Comparison of ENCODE assay signal across 21 cellular contexts in genomic region chr1:187336769-187337168, GRCh38.
A peak's percentile ranks its signal among the peaks of the same experiment; 100 is the strongest.
DNase-seq lines count a peak whose midpoint lies in the region; ATAC-seq and TF ChIP-seq lines count a peak whose summit lies in the region.
"Had no signal": no experiment of that assay in that cellular context is flagged by ENCODE, and none has a peak within 500 bp of the region (broad histone marks: within the 10 kb centered on the region; RNA-seq: fewer than 3 reads in every experiment).

No MANE protein-coding gene starts in this region.

- no peak for TF ChIP-seq CTCF in GM12865 (IDR thresholded peaks at IDR 0.05; ENCODE audit: insufficient read depth, low read depth, low read length, missing control alignments)
- no peak for TF ChIP-seq CTCF in dorsolateral prefrontal cortex (IDR thresholded peaks at IDR 0.05 in 54 of 56, conservative IDR thresholded peaks at IDR 0.05 in 2 of 56; ENCODE audit: low read depth in 1 of 56, partially characterized antibody in 56 of 56)

- no peaks in the 10 kb centered on the region for H3K27me3 ChIP-seq in dorsolateral prefrontal cortex
- H3K27me3 ChIP-seq: stomach, transverse colon had no signal

- DNase-seq in GM12865 (ENCODE audit: low read depth) (peak; percentile 20), OCI-M1 (lab: John Stamatoyannopoulos, UW) (peak; percentile 33), mesenteric fat pad (ENCODE audit: low spot score) (no peak), dorsolateral prefrontal cortex (no peak), Ammon's horn (ENCODE audit: low spot score) (no peak)
- DNase-seq: activated CD8-positive, alpha-beta T cell treated with anti-CD3 and anti-CD28 coated beads for 36 hours; activated naive CD4-positive, alpha-beta T cell treated with Interleukin-2 at 50 U/mL for 16 hours; amniotic stem cell; CD4-positive, alpha-beta memory T cell; effector memory CD8-positive, alpha-beta T cell; foreskin fibroblast; left cardiac atrium; mammary epithelial cell; NCI-H2081 treated with DMSO at 0.1 percent for 48 hours; NK-92 treated with Interleukin-12 subunit alpha and Interleukin-12 subunit beta, amount 100 ng/mL, for 24 hours; stomach; transverse colon had no signal

- H3K4me3 ChIP-seq in GM12865 (ENCODE audit: low read depth, low read length) (no peak overlapping the region), dorsolateral prefrontal cortex (no peak overlapping the region)
- H3K4me3 ChIP-seq: stomach, transverse colon had no signal

- H3K27ac ChIP-seq in dorsolateral prefrontal cortex = no peak overlapping the region
- H3K27ac ChIP-seq: stomach, transverse colon had no signal

- ATAC-seq in GM18868 (IDR thresholded peaks at IDR 0.05; ENCODE audit: unreplicated experiment) (peak; percentile 96), HG03103 (IDR thresholded peaks at IDR 0.05; ENCODE audit: low read depth, unreplicated experiment) (peak; percentile 77)
- ATAC-seq: activated CD8-positive, alpha-beta T cell treated with anti-CD3 and anti-CD28 coated beads for 36 hours; effector memory CD8-positive, alpha-beta T cell; left cardiac atrium; Panc1; WTC11 had no signal

- intact Hi-C loops in dorsolateral prefrontal cortex (cut with DNase I) = no loop called here

Comparison
In these comparisons a context has a peak if more than half of its experiments do, and no peak if none do; other contexts are left out.
1. DNase-seq: peak in GM12865 (single experiment) and OCI-M1 (single experiment); none in mesenteric fat pad (single experiment), dorsolateral prefrontal cortex (0 of 10) and Ammon's horn (single experiment).